ENCODE assay signal across 13 cellular contexts in the genomic region with DNA sequence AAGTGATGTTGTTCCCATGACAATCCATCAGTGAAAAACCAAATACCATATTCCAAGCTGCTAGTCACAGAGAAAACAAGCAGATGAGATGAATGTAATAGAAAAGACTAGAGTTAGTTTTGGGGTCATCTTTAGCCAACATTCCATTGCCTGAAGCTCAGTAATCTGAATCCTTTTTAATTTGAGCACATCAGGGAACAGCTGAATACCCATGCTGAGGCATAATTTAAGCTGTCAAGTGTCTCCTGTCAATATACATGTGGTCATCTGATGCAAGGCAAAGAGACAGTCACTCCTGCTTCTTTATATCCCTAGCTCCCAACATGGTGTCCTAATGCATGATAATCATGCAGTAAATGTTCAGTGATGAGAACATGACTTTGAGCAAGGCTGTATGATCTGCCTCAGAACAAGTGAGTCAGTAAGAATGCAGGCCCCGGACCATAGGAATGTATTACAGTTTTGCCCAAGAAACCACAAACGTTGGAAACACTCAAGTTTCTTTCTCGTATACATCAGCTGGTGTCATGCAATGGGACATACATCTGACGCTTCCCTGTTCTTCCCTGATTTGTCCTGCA. TPM values are rescaled to one million over a fixed set of nuclear protein-coding genes. Genes with fewer than 3 reads are reported as not detected.
A peak's percentile ranks its signal among the peaks of the same experiment; 100 is the strongest.
DNase-seq lines count a peak whose midpoint lies in the region; ATAC-seq and TF ChIP-seq lines count a peak whose summit lies in the region.
"Had no signal": no experiment of that assay in that cellular context is flagged by ENCODE, and none has a peak within 500 bp of the region (broad histone marks: within the 10 kb centered on the region; RNA-seq: fewer than 3 reads in every experiment).

No MANE protein-coding gene starts in this region.

- peak overlapping the region; percentile 59 for H3K4me2 ChIP-seq in PC-3 (ENCODE audit: low read length)

- H3K27ac ChIP-seq in PC-3 (ENCODE audit: low read length): peak overlapping the region; percentile 80

- no peaks in the 10 kb centered on the region for H3K79me2 ChIP-seq in PC-3 (ENCODE audit: low read length)

- peak overlapping the region; percentile 35; the same call in 1 of the 2 replicates for H2AFZ ChIP-seq in PC-3 (ENCODE audit: low read length)

- ATAC-seq in PC-3 (peak; percentile 92), GM21723 (IDR thresholded peaks at IDR 0.05; ENCODE audit: unreplicated experiment) (no peak)

- H3K9me2 ChIP-seq in PC-3 (replicated peaks; ENCODE audit: low read length): no peaks in the 10 kb centered on the region

- H4K20me1 ChIP-seq in PC-3 (ENCODE audit: low read length): no peaks in the 10 kb centered on the region

- H3K36me3 ChIP-seq in PC-3 (ENCODE audit: low read depth, low read length): no peaks in the 10 kb centered on the region

- CTCF ChIA-PET in PC-3 (lab: Charles Lee): no interaction called here

- no peaks in the 10 kb centered on the region for H3K9me3 ChIP-seq in PC-3 (ENCODE audit: low read length)

- POLR2A ChIA-PET in PC-3 (lab: Charles Lee; ENCODE audit: unreplicated experiment): no interaction called here

- no peaks in the 10 kb centered on the region for H3F3A ChIP-seq in PC-3 (ENCODE audit: low read length, unreplicated experiment)

- DNase-seq in EH (ENCODE audit: low read depth) (peak; percentile 99), PC-3 (peak; percentile 92), choroid plexus epithelial cell (ENCODE audit: low read depth) (peak; percentile 98), non-pigmented ciliary epithelial cell (ENCODE audit: low read depth) (peak; percentile 97), T-helper 9 cell (no peak), NCI-H187 treated with DMSO at 0.1 percent for 48 hours (lab: John Stamatoyannopoulos, UW) (no peak)
- no peak for DNase-seq in activated effector memory CD4-positive, alpha-beta T cell treated with Interleukin-2 at 50 U/mL for 16 hours
- DNase-seq: activated naive CD8-positive, alpha-beta T cell treated with anti-CD3 and anti-CD28 coated beads, Interleukin-2, amount 10 ng/mL, durations not matched to agents 7 days and 5 days; GOT3; NCI-H146; SHP77 had no signal

- no peak overlapping the region for H3K9ac ChIP-seq in PC-3 (ENCODE audit: low read length)

- TF ChIP-seq CTCF in PC-3 (conservative IDR thresholded peaks at IDR 0.05; ENCODE audit: low read depth, low read length): no peak
- TF ChIP-seq CTCF in choroid plexus epithelial cell (conservative IDR thresholded peaks at IDR 0.05; ENCODE audit: low read depth, low read length): no peak

- intact Hi-C loops in PC-3 (cut with micrococcal nuclease): loop anchor here (1.0 kb wide), 1 partner anchor 56 kb away; no protein-coding TSS in a partner anchor

- no TSS peak for BruUV-seq in PC-3 (replicated peaks; lab: Mats Ljungman, UMichigan)

- H3K4me3 ChIP-seq in PC-3 (ENCODE audit: low read length) (peak overlapping the region; percentile 31; the same call in 1 of the 2 replicates), choroid plexus epithelial cell (ENCODE audit: low read depth, low read length) (no peak overlapping the region)
- H3K4me3 ChIP-seq: skin epidermis had no signal

- H3K4me1 ChIP-seq in PC-3 (ENCODE audit: insufficient read depth, low read length): peaks cover 33% of the 10 kb centered on the region

- no peaks in the 10 kb centered on the region for H3K27me3 ChIP-seq in PC-3 (ENCODE audit: low read length)

RNA-seq across cellular contexts. Expression of a gene that starts 48.0 kb away (rescaled TPM):
- 2.4 TPM in 1 of 2 replicates, not detected in the other for total RNA-seq in PC-3 (2014; rRNA removed)
- total RNA-seq: activated naive CD8-positive, alpha-beta T cell treated with anti-CD3 and anti-CD28 coated beads, Interleukin-2, amount 10 ng/mL, durations not matched to agents 7 days and 5 days had no signal

Comparison
In these comparisons a context has a peak if more than half of its experiments do, and no peak if none do; other contexts are left out.
1. DNase-seq: peak in EH (single experiment), PC-3 (single experiment), choroid plexus epithelial cell (single experiment) and non-pigmented ciliary epithelial cell (single experiment); none in activated effector memory CD4-positive, alpha-beta T cell treated with Interleukin-2 at 50 U/mL for 16 hours (single experiment), T-helper 9 cell (single experiment) and NCI-H187 treated with DMSO at 0.1 percent for 48 hours (single experiment).